ENCODE assay signal across 11 cellular contexts in the genomic region with DNA sequence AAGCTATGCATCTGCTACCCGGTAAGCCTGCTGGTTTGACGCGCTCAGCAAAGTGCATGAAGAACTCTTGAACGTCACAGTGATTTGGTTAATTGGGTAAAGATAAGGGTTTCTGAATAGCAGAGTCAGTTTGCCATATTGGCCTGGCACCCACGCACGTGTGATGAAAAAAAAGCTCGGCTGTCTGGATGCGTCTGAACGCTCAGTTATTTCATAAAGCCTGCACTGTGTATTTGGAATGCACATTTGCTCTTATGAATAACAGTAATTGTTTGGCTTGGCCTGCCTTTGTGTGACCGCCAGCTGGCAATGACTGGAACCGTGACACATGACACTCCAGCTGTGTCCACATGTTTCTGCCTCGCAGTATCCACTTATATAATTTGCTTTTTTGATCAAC.
DNase-seq lines count a peak whose midpoint lies in the region; ATAC-seq and FAIRE-seq lines count a peak whose summit lies in the region.
"Had no signal": no experiment of that assay in that cellular context is flagged by ENCODE, and none has a peak within 500 bp of the region (broad histone marks: within the 10 kb centered on the region; RNA-seq: fewer than 3 reads in every experiment).

No MANE protein-coding gene starts in this region.

- H3K27ac ChIP-seq in GM23248, result no peak overlapping the region
- H3K27ac ChIP-seq: neutrophil had no signal

- in situ Hi-C loops in GM23248 (cut with MboI), result no loop called here
- in situ Hi-C loops in ACHN (cut with HindIII; ENCODE audit: low pct_ligation_motif_present, low pct_unique_long_range_greater_than_20kb, low sequenced_read_pairs), result no loop called here

- H3K9me3 Mint-ChIP-seq in activated CD4-positive, alpha-beta T cell treated with anti-CD3 and anti-CD28 coated beads for 36 hours (ENCODE audit: low read depth), result no peaks in the 10 kb centered on the region

- H3K9ac ChIP-seq in GM23248, result no peak overlapping the region

- WGBS in GM23248 (ENCODE audit: low coverage in 1 of 2, low lambda C conversion rate in 2 of 2, missing lambda C conversion rate in 2 of 2), 2 experiments, result 5 to 9% methylated on average over 12 of the region's 12 CpGs

- no peaks in the 10 kb centered on the region for H3F3A ChIP-seq in GM23248 (ENCODE audit: insufficient read depth)

- no peaks in the 10 kb centered on the region for H3K36me3 ChIP-seq in GM23248 (ENCODE audit: low read depth)
- H3K36me3 ChIP-seq: neutrophil had no signal

- H3K36me3 Mint-ChIP-seq in activated CD4-positive, alpha-beta T cell treated with anti-CD3 and anti-CD28 coated beads for 36 hours (ENCODE audit: low read depth), result no peaks in the 10 kb centered on the region
- H3K36me3 Mint-ChIP-seq: CD8-positive, alpha-beta memory T cell had no signal

- H3K27me3 ChIP-seq in GM23248 (replicated peaks; ENCODE audit: insufficient read depth), result peaks cover 4% of the 10 kb centered on the region
- H3K27me3 ChIP-seq: neutrophil had no signal

- peak; percentile 64 for FAIRE-seq in frontal cortex (lab: Jason Lieb, UNC)

- no peak overlapping the region for H3K4me3 Mint-ChIP-seq in activated CD4-positive, alpha-beta T cell treated with anti-CD3 and anti-CD28 coated beads for 36 hours
- H3K4me3 Mint-ChIP-seq: CD8-positive, alpha-beta memory T cell had no signal

- intact Hi-C loops in posterior vena cava (cut with DNase I), result no loop called here
- intact Hi-C loops in activated CD4-positive, alpha-beta T cell treated with anti-CD3 and anti-CD28 coated beads for 36 hours (cut with DNase I, micrococcal nuclease), result no loop called here

- H3K4me3 ChIP-seq in GM23248, result no peak overlapping the region

- H3K4me1 Mint-ChIP-seq in activated CD4-positive, alpha-beta T cell treated with anti-CD3 and anti-CD28 coated beads for 36 hours, result no peaks in the 10 kb centered on the region
- H3K4me1 Mint-ChIP-seq: CD8-positive, alpha-beta memory T cell had no signal

- H2AFZ ChIP-seq in GM23248, result no peak overlapping the region

- peak; percentile 93 for DNase-seq in DMS79 treated with DMSO at 0.1 percent for 48 hours (lab: John Stamatoyannopoulos, UW)
- peak; percentile 81 for DNase-seq in NCI-H748 treated with DMSO at 0.1 percent for 48 hours (lab: John Stamatoyannopoulos, UW)
- peak; percentile 3 to 21 for DNase-seq in frontal cortex (ENCODE audit: low spot score in 2 of 2)
- peak; percentile 84 for DNase-seq in posterior vena cava (ENCODE audit: low spot score)
- no peak for DNase-seq in GM23248
- DNase-seq in ACHN, result no peak
- DNase-seq in activated CD4-positive, alpha-beta T cell treated with anti-CD3 and anti-CD28 coated beads for 36 hours, result no peak
- DNase-seq: activated gamma-delta T cell; CD8-positive, alpha-beta memory T cell had no signal

- H3K9me3 ChIP-seq in GM23248 (ENCODE audit: low read depth), result no peaks in the 10 kb centered on the region
- H3K9me3 ChIP-seq: neutrophil had no signal

- POLR2A ChIA-PET in activated CD4-positive, alpha-beta T cell treated with anti-CD3 and anti-CD28 coated beads for 36 hours (lab: Charles Lee), result no interaction called here

- CTCF ChIA-PET in activated CD4-positive, alpha-beta T cell treated with anti-CD3 and anti-CD28 coated beads for 36 hours (lab: Charles Lee), result no interaction called here

- ATAC-seq in activated CD4-positive, alpha-beta T cell treated with anti-CD3 and anti-CD28 coated beads for 36 hours, result no peak
- ATAC-seq in HG02642 (IDR thresholded peaks at IDR 0.05; ENCODE audit: poor library complexity, unreplicated experiment), result no peak

- H3K4me1 ChIP-seq in GM23248 (ENCODE audit: insufficient read depth), result no peaks in the 10 kb centered on the region

- no peak overlapping the region for H3K4me2 ChIP-seq in GM23248 (ENCODE audit: unreplicated experiment)

- H4K20me1 ChIP-seq in GM23248 (ENCODE audit: insufficient read depth), result no peaks in the 10 kb centered on the region

- no peak overlapping the region for H3K27ac Mint-ChIP-seq in activated CD4-positive, alpha-beta T cell treated with anti-CD3 and anti-CD28 coated beads for 36 hours
- H3K27ac Mint-ChIP-seq: CD8-positive, alpha-beta memory T cell had no signal

- H3K9me2 ChIP-seq in GM23248 (ENCODE audit: insufficient read depth), result no peaks in the 10 kb centered on the region

- H3K79me2 ChIP-seq in GM23248 (ENCODE audit: insufficient read depth), result no peaks in the 10 kb centered on the region

- H3K27me3 Mint-ChIP-seq in activated CD4-positive, alpha-beta T cell treated with anti-CD3 and anti-CD28 coated beads for 36 hours, result peaks cover 2% of the 10 kb centered on the region
- H3K27me3 Mint-ChIP-seq: CD8-positive, alpha-beta memory T cell had no signal

Comparison
In these comparisons a context has a peak if more than half of its experiments do, and no peak if none do; other contexts are left out.
1. DNase-seq: peak in DMS79 treated with DMSO at 0.1 percent for 48 hours (single experiment), NCI-H748 treated with DMSO at 0.1 percent for 48 hours (single experiment), frontal cortex (2 of 2) and posterior vena cava (single experiment); none in GM23248 (single experiment), ACHN (single experiment) and activated CD4-positive, alpha-beta T cell treated with anti-CD3 and anti-CD28 coated beads for 36 hours (single experiment).